In genomic region chr6:142845624-142846458, GRCh38 we compare ENCODE assay signal across 8 cellular contexts.
DNase-seq lines count a peak whose midpoint lies in the region; ATAC-seq and TF ChIP-seq lines count a peak whose summit lies in the region.

No MANE protein-coding gene starts in this region.

- peak overlapping the region; percentile 74 for H3K27ac Mint-ChIP-seq in progenitor cell of endocrine pancreas

- no peaks in the 10 kb centered on the region for H3K27me3 Mint-ChIP-seq in progenitor cell of endocrine pancreas

- TF ChIP-seq CTCF in astrocyte of the spinal cord (IDR thresholded peaks at IDR 0.05; ENCODE audit: low read depth, low read length), result no peak
- TF ChIP-seq CTCF in progenitor cell of endocrine pancreas (IDR thresholded peaks at IDR 0.05; ENCODE audit: unreplicated experiment), result no peak

- H3K36me3 Mint-ChIP-seq in progenitor cell of endocrine pancreas (ENCODE audit: insufficient read depth), result no peaks in the 10 kb centered on the region

- peak; percentile 20 for ATAC-seq in HG03432 (IDR thresholded peaks at IDR 0.05; ENCODE audit: unreplicated experiment)
- ATAC-seq in right cardiac atrium, result peak; percentile 97 to 98
- no peak for ATAC-seq in HG03159 (IDR thresholded peaks at IDR 0.05; ENCODE audit: unreplicated experiment)

- H3K9me3 Mint-ChIP-seq in progenitor cell of endocrine pancreas (ENCODE audit: low read depth), result peaks cover 3% of the 10 kb centered on the region

- intact Hi-C loops in right cardiac atrium (cut with DNase I), result loop anchor here in 1 of 4 donors (10.0 kb wide), 1 partner anchor 99 kb away; the partner anchor contains the start of gene HIVEP2

- 10% methylated on average over 23 of the region's 23 CpGs for WGBS in right cardiac atrium

- H3K9me3 ChIP-seq in right cardiac atrium (ENCODE audit: control insufficient read depth, low read length), result no peaks in the 10 kb centered on the region

- H3K4me3 Mint-ChIP-seq in progenitor cell of endocrine pancreas (ENCODE audit: low read depth), result peak overlapping the region; percentile 37

- no peaks in the 10 kb centered on the region for H3K27me3 ChIP-seq in right cardiac atrium (ENCODE audit: control insufficient read depth, insufficient read depth)

- peak overlapping the region; percentile 98 for H3K27ac ChIP-seq in right cardiac atrium (ENCODE audit: low read length)

- DNase-seq in Ammon's horn (ENCODE audit: low spot score), result peak; percentile 84
- peak; percentile 80 for DNase-seq in SHP77 treated with DMSO at 0.1 percent for 48 hours (lab: John Stamatoyannopoulos, UW)
- peak; percentile 97 for DNase-seq in astrocyte of the spinal cord (ENCODE audit: low read depth, low spot score)
- DNase-seq in right cardiac atrium, result peak; percentile 90 to 96 (median 95)
- DNase-seq in progenitor cell of endocrine pancreas (ENCODE audit: low spot score, unreplicated experiment), result no peak
- DNase-seq in NCI-H1436 treated with DMSO at 0.1 percent for 48 hours (lab: John Stamatoyannopoulos, UW), result no peak

- peaks cover 20% of the 10 kb centered on the region for H3K4me1 Mint-ChIP-seq in progenitor cell of endocrine pancreas (ENCODE audit: low read depth)

- in situ Hi-C loops in astrocyte of the spinal cord (cut with HindIII; ENCODE audit: low sequenced_read_pairs), result no loop called here

- H3K4me1 ChIP-seq in right cardiac atrium (ENCODE audit: control insufficient read depth, insufficient read depth, low read length), result peaks cover 11% of the 10 kb centered on the region

- H3K4me3 ChIP-seq in astrocyte of the spinal cord (ENCODE audit: low read depth, low read length) (peak overlapping the region; percentile 16), right cardiac atrium (ENCODE audit: low read length) (peak overlapping the region; percentile 28)

Comparison
In these comparisons a context has a peak if more than half of its experiments do, and no peak if none do; other contexts are left out.
1. DNase-seq: peak in Ammon's horn (single experiment), SHP77 treated with DMSO at 0.1 percent for 48 hours (single experiment), astrocyte of the spinal cord (single experiment) and right cardiac atrium (3 of 3); none in progenitor cell of endocrine pancreas (single experiment) and NCI-H1436 treated with DMSO at 0.1 percent for 48 hours (single experiment).